Comparison of ENCODE assay signal across 1 cellular context in genomic region chr10:56116684-56117083, GRCh38.
TF ChIP-seq lines count a peak whose summit lies in the region.

No MANE protein-coding gene starts in this region.

TF ChIP-seq in Ishikawa, 13 proteins besides CTCF, POLR2A, EP300 and RAD21 (continued from another document):
- TF ChIP-seq MAX (IDR thresholded peaks at IDR 0.05): no peak
- TF ChIP-seq YY1 (IDR thresholded peaks at IDR 0.05; ENCODE audit: low read depth): no peak
